1 cellular context compared by ENCODE assay signal in genomic region chr15:99733268-99734039, GRCh38.
TF ChIP-seq lines count a peak whose summit lies in the region.

Gene LYSMD4 (minus strand): TSS chr15:99733437. CDS start chr15:99731999, 1,438 bp downstream.

TF ChIP-seq in H1, 55 proteins besides CTCF, POLR2A, EP300 and RAD21 (continued from another document):
- no peak for TF ChIP-seq GABPA (IDR thresholded peaks at IDR 0.05; ENCODE audit: borderline replicate concordance, insufficient read depth, low read length)
